9 cellular contexts compared by ENCODE assay signal in genomic region chr13:98542568-98543379, GRCh38. TPM values are rescaled to one million over a fixed set of nuclear protein-coding genes. Genes with fewer than 3 reads are reported as not detected.
DNase-seq lines count a peak whose midpoint lies in the region; ATAC-seq and TF ChIP-seq lines count a peak whose summit lies in the region.
"Had no signal": no experiment of that assay in that cellular context is flagged by ENCODE, and none has a peak within 500 bp of the region (broad histone marks: within the 10 kb centered on the region; RNA-seq: fewer than 3 reads in every experiment).

No MANE protein-coding gene starts in this region.

- DNase-seq in central memory CD8-positive, alpha-beta T cell (ENCODE audit: low spot score in 2 of 2), result no peak
- peak in 1 of 2 donors; percentile 60 for DNase-seq in psoas muscle
- no peak for DNase-seq in NCI-H1092 treated with DMSO at 0.1 percent for 48 hours (lab: John Stamatoyannopoulos, UW)
- DNase-seq in putamen (ENCODE audit: low spot score), result no peak
- no peak for DNase-seq in NCI-H774 (lab: John Stamatoyannopoulos, UW)

- peak overlapping the region; percentile 59 for H3K27ac Mint-ChIP-seq in central memory CD8-positive, alpha-beta T cell (ENCODE audit: low read depth)

- peaks cover 63% of the 10 kb centered on the region for H3K4me1 ChIP-seq in psoas muscle

- no peak for TF ChIP-seq CTCF in psoas muscle (IDR thresholded peaks at IDR 0.05)

- H3K36me3 Mint-ChIP-seq in central memory CD8-positive, alpha-beta T cell (ENCODE audit: insufficient read depth), result peaks cover 29% of the 10 kb centered on the region

- H3K9me3 ChIP-seq in psoas muscle, result no peaks in the 10 kb centered on the region

- H3K27me3 Mint-ChIP-seq in central memory CD8-positive, alpha-beta T cell, result no peaks in the 10 kb centered on the region

- H3K4me3 ChIP-seq in psoas muscle, result peak overlapping the region; percentile 46

- H3K36me3 ChIP-seq in psoas muscle (ENCODE audit: insufficient read depth in 1 of 2, low read depth in 1 of 2), result no peaks in the 10 kb centered on the region

- peak; percentile 41 for ATAC-seq in GM19328 (IDR thresholded peaks at IDR 0.05; ENCODE audit: unreplicated experiment)
- peak; percentile 64 for ATAC-seq in HG03159 (IDR thresholded peaks at IDR 0.05; ENCODE audit: unreplicated experiment)
- peak; percentile 46 for ATAC-seq in central memory CD8-positive, alpha-beta T cell (replicated peaks; ENCODE audit: extremely low read depth, poor library complexity, severe bottlenecking)
- ATAC-seq in psoas muscle, result peak; percentile 7 to 41 (median 25)

- H3K9me3 Mint-ChIP-seq in central memory CD8-positive, alpha-beta T cell, result no peaks in the 10 kb centered on the region

- H3K4me1 Mint-ChIP-seq in central memory CD8-positive, alpha-beta T cell, result peaks cover 88% of the 10 kb centered on the region

- peak overlapping the region; percentile 60 for H3K4me3 Mint-ChIP-seq in central memory CD8-positive, alpha-beta T cell

- intact Hi-C loops in psoas muscle (cut with DNase I), result no loop called here

- WGBS in psoas muscle, 3 donors, result 38 to 60% (median 41%) methylated on average over 23 of the region's 23 CpGs

- H3K27me3 ChIP-seq in psoas muscle (ENCODE audit: insufficient read depth in 3 of 3, low read length in 2 of 3), result no peaks in the 10 kb centered on the region

- H3K27ac ChIP-seq in psoas muscle, result peak overlapping the region; percentile 73
- H3K27ac ChIP-seq: epithelial cell of prostate, KMS-11 had no signal

RNA-seq across cellular contexts. Expression of gene STK24, which starts 34.1 kb away (rescaled TPM):
- total RNA-seq in psoas muscle, result 10 to 100 TPM; 27.2 to 38.7 (median 33.9) TPM
- 10 to 100 TPM; 28.2 to 58.1 (median 39.6) TPM for polyA plus RNA-seq in psoas muscle
